18 cellular contexts compared by ENCODE assay signal in the genomic region with DNA sequence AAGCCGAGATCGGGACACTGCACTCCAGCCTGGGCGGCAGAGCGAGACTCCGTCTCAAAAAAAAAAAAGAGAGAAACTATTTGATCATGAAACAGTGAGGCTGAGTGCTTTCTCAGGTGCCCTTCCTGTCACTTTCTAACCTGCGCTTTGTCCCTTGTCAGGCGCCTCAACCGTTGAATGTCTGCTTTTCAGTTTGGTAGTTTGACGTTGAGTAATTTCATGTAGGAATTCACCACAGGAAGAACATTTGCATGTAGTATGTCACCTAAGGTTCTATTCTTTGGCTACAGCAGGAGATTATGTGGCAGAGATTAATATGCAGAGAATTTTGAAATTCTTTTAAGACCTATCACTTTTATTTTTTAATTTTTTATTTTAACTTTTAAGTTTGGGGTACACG. TPM values are rescaled to one million over a fixed set of nuclear protein-coding genes. Genes with fewer than 3 reads are reported as not detected.
DNase-seq lines count a peak whose midpoint lies in the region; ATAC-seq and TF ChIP-seq lines count a peak whose summit lies in the region.
"Had no signal": no experiment of that assay in that cellular context is flagged by ENCODE, and none has a peak within 500 bp of the region (broad histone marks: within the 10 kb centered on the region; RNA-seq: fewer than 3 reads in every experiment).

No MANE protein-coding gene starts in this region.

- H3K4me3 Mint-ChIP-seq in CD14-positive monocyte (no peak overlapping the region), endothelial cell (ENCODE audit: unreplicated experiment) (no peak overlapping the region)

- TF ChIP-seq CTCF in CD14-positive monocyte (IDR thresholded peaks at IDR 0.05) (no peak), GM13976 (IDR thresholded peaks at IDR 0.05; ENCODE audit: borderline replicate concordance, control extremely low read depth, extremely low read depth, insufficient read depth, missing control alignments) (peak; percentile 3), endothelial cell (IDR thresholded peaks at IDR 0.05; ENCODE audit: unreplicated experiment) (no peak)

- DNase-seq in CD14-positive monocyte (ENCODE audit: low spot score) (no peak), GM13976 (ENCODE audit: low spot score) (peak; percentile 53), posterior vena cava (ENCODE audit: low spot score) (peak; percentile 5), foreskin melanocyte (no peak), endothelial cell (ENCODE audit: low spot score) (no peak), globus pallidus (ENCODE audit: low spot score) (no peak)
- DNase-seq: DMS153, EL, GOT3, NCI-H1048, NCI-H146, NCI-H2081 treated with DMSO at 0.1 percent for 48 hours, NCI-H510A, NCI-H82, PC-9, SW 1271 had no signal

- peaks cover 56% of the 10 kb centered on the region for H3K4me1 Mint-ChIP-seq in CD14-positive monocyte
- no peaks in the 10 kb centered on the region for H3K4me1 Mint-ChIP-seq in endothelial cell (ENCODE audit: unreplicated experiment)

- H3K27me3 Mint-ChIP-seq in CD14-positive monocyte (ENCODE audit: low read depth in 3 of 3) (peaks cover 0 to 4% (median 0%) of the 10 kb centered on the region in 3 donors), endothelial cell (ENCODE audit: unreplicated experiment) (no peaks in the 10 kb centered on the region)

- intact Hi-C loops in CD14-positive monocyte (cut with micrococcal nuclease) (loop anchor here in 1 of 2 donors (2.0 kb wide), 2 partner anchors 17 to 57 kb away; partner anchors contain the start of gene PPFIA1), posterior vena cava (cut with DNase I) (no loop called here)

- in situ Hi-C loops in GM13976 (cut with MboI; ENCODE audit: low sequenced_read_pairs, unreplicated experiment) = no loop called here

- no peaks in the 10 kb centered on the region for H3K9me3 Mint-ChIP-seq in CD14-positive monocyte
- no peaks in the 10 kb centered on the region for H3K9me3 Mint-ChIP-seq in endothelial cell (ENCODE audit: unreplicated experiment)

- H3K36me3 Mint-ChIP-seq in CD14-positive monocyte (peaks cover 45 to 46% of the 10 kb centered on the region in 2 donors), endothelial cell (ENCODE audit: low read depth, unreplicated experiment) (peaks cover 34% of the 10 kb centered on the region)

- ATAC-seq in HG03280 (IDR thresholded peaks at IDR 0.05; ENCODE audit: unreplicated experiment) = peak; percentile 79
- ATAC-seq in GM18520 (IDR thresholded peaks at IDR 0.05; ENCODE audit: unreplicated experiment) = no peak

- H3K27ac Mint-ChIP-seq in CD14-positive monocyte (peak overlapping the region; percentile 93 to 97 (median 97)), endothelial cell (ENCODE audit: unreplicated experiment) (no peak overlapping the region)

RNA-seq across cellular contexts. Expression of gene PPFIA1, which starts 57.2 kb away (rescaled TPM):
- polyA plus RNA-seq in CD14-positive monocyte = 10 to 100 TPM in 1 of 2 donors, 1 to 10 TPM in 1; 7.5 to 15.5 TPM
- total RNA-seq in posterior vena cava = 10 to 100 TPM; 53.7 to 55.3 TPM
- total RNA-seq in endothelial cell (ENCODE audit: unreplicated experiment) = 52.3 TPM

Comparison
In these comparisons a context has a peak if more than half of its experiments do, and no peak if none do; other contexts are left out.
1. DNase-seq: peak in GM13976 (single experiment) and posterior vena cava (single experiment); none in CD14-positive monocyte (single experiment), foreskin melanocyte (single experiment), endothelial cell (single experiment) and globus pallidus (single experiment).